In genomic region chr6:34194770-34195169, GRCh38 we compare ENCODE assay signal across 2 cellular contexts.
TF ChIP-seq lines count a peak whose summit lies in the region.

No MANE protein-coding gene starts in this region.

TF ChIP-seq in SK-N-SH, 30 proteins besides CTCF, POLR2A, EP300 and RAD21 (continued from another document):
- TF ChIP-seq PBX3 (IDR thresholded peaks at IDR 0.05) (no peak), SIN3A (IDR thresholded peaks at IDR 0.05; ENCODE audit: borderline replicate concordance, low read depth, low read length) (no peak), EZH2phosphoT487 (IDR thresholded peaks at IDR 0.05; ENCODE audit: borderline replicate concordance, low read depth) (no peak), IRF3 (IDR thresholded peaks at IDR 0.05; ENCODE audit: low read depth, low read length) (no peak), GABPA (IDR thresholded peaks at IDR 0.05; ENCODE audit: low read depth) (no peak), CHD2 (IDR thresholded peaks at IDR 0.05; ENCODE audit: low read length, partially characterized antibody) (no peak), RFX5 (IDR thresholded peaks at IDR 0.05; ENCODE audit: low read length) (no peak), MXI1 (IDR thresholded peaks at IDR 0.05; ENCODE audit: low read depth, low read length) (no peak), JUND (IDR thresholded peaks at IDR 0.05) (no peak)

TF ChIP-seq in SK-N-SH treated with all-trans-retinoic acid at 6 μM for 48 hours, 23 proteins besides CTCF, POLR2A, EP300 and RAD21 (continued from another document):
- TF ChIP-seq ARNTL (CRISPR knock-in tag; IDR thresholded peaks at IDR 0.05; ENCODE audit: borderline replicate concordance, low read depth): no peak
- no peak for TF ChIP-seq CSRNP3 (CRISPR knock-in tag; IDR thresholded peaks at IDR 0.05)
- no peak for TF ChIP-seq RARB (CRISPR knock-in tag; IDR thresholded peaks at IDR 0.05)
- no peak for TF ChIP-seq TCF4 (CRISPR knock-in tag; IDR thresholded peaks at IDR 0.05; ENCODE audit: borderline replicate concordance)
